In genomic region chr22:30701872-30702271, GRCh38 we compare ENCODE assay signal across 1 cellular context.
TF ChIP-seq lines count a peak whose summit lies in the region.

No MANE protein-coding gene starts in this region.

TF ChIP-seq in SK-N-SH, 30 proteins besides CTCF, POLR2A, EP300 and RAD21:
- TF ChIP-seq MXI1 (IDR thresholded peaks at IDR 0.05; ENCODE audit: low read depth, low read length) = no peak
- TF ChIP-seq POLR2AphosphoS5 (IDR thresholded peaks at IDR 0.05; ENCODE audit: low read depth, low read length) = no peak
- peak; percentile 47 for TF ChIP-seq PBX3 (IDR thresholded peaks at IDR 0.05)
- no peak for TF ChIP-seq ZBTB33 (IDR thresholded peaks at IDR 0.05; ENCODE audit: borderline replicate concordance, low read depth)
- peak; percentile 51 for TF ChIP-seq JUND (IDR thresholded peaks at IDR 0.05)
- no peak for TF ChIP-seq SIN3A (IDR thresholded peaks at IDR 0.05; ENCODE audit: borderline replicate concordance, low read depth, low read length)
- peak; percentile 66 for TF ChIP-seq FOSL2 (IDR thresholded peaks at IDR 0.05; ENCODE audit: borderline replicate concordance, low read depth)
